ENCODE assay signal across 1 cellular context in the genomic region with DNA sequence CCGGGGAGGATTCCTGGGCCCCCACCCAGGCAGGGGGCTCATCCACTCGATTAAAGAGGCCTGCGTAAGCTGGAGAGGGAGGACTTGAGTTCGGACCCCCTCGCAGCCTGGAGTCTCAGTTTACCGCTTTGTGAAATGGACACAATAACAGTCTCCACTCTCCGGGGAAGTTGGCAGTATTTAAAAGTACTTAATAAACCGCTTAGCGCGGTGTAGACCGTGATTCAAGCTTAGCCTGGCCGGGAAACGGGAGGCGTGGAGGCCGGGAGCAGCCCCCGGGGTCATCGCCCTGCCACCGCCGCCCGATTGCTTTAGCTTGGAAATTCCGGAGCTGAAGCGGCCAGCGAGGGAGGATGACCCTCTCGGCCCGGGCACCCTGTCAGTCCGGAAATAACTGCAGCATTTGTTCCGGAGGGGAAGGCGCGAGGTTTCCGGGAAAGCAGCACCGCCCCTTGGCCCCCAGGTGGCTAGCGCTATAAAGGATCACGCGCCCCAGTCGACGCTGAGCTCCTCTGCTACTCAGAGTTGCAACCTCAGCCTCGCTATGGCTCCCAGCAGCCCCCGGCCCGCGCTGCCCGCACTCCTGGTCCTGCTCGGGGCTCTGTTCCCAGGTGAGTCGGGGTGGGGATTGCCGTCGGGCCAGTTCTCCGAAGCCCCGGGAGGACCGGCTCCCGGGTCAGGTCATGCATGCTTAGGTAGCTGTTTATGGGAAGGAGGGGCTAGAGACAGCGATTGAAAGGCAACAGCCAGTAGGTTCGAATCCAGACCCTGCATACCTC.
TF ChIP-seq lines count a peak whose summit lies in the region.

A gene with protein sequence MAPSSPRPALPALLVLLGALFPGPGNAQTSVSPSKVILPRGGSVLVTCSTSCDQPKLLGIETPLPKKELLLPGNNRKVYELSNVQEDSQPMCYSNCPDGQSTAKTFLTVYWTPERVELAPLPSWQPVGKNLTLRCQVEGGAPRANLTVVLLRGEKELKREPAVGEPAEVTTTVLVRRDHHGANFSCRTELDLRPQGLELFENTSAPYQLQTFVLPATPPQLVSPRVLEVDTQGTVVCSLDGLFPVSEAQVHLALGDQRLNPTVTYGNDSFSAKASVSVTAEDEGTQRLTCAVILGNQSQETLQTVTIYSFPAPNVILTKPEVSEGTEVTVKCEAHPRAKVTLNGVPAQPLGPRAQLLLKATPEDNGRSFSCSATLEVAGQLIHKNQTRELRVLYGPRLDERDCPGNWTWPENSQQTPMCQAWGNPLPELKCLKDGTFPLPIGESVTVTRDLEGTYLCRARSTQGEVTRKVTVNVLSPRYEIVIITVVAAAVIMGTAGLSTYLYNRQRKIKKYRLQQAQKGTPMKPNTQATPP (plus strand): TSS at position 505 of the 779 bp plus-strand sequence. CDS start 40 bp downstream, at position 545.

TF ChIP-seq in HepG2, 621 proteins besides CTCF, POLR2A, EP300 and RAD21 (continued from another document and continues in another):
- peak; percentile 78 for TF ChIP-seq MLX (CRISPR knock-in tag; IDR thresholded peaks at IDR 0.05)
- TF ChIP-seq, protein P1, sequence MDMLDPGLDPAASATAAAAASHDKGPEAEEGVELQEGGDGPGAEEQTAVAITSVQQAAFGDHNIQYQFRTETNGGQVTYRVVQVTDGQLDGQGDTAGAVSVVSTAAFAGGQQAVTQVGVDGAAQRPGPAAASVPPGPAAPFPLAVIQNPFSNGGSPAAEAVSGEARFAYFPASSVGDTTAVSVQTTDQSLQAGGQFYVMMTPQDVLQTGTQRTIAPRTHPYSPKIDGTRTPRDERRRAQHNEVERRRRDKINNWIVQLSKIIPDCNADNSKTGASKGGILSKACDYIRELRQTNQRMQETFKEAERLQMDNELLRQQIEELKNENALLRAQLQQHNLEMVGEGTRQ (IDR thresholded peaks at IDR 0.05; ENCODE audit: low read depth, low read length) = no peak
- TF ChIP-seq, protein P1 (CRISPR knock-in tag; IDR thresholded peaks at IDR 0.05; ENCODE audit: borderline replicate concordance) = peak; percentile 77; the same call in 1 of the 2 replicates
- no peak for TF ChIP-seq ZNF468 (CRISPR knock-in tag; IDR thresholded peaks at IDR 0.05)
- TF ChIP-seq ZNF264 (CRISPR knock-in tag; IDR thresholded peaks at IDR 0.05) = no peak
- TF ChIP-seq MEF2D (CRISPR knock-in tag; IDR thresholded peaks at IDR 0.05) = peak; percentile 38; the same call in 1 of the 2 replicates
- TF ChIP-seq ZNF83 (CRISPR knock-in tag; IDR thresholded peaks at IDR 0.05; ENCODE audit: borderline replicate concordance) = no peak
- TF ChIP-seq ZNF674 (CRISPR knock-in tag; IDR thresholded peaks at IDR 0.05; ENCODE audit: low read depth) = no peak
- no peak for TF ChIP-seq ZNF740 (CRISPR knock-in tag; IDR thresholded peaks at IDR 0.05)
- TF ChIP-seq ZFP36 (IDR thresholded peaks at IDR 0.05; ENCODE audit: borderline replicate concordance, low read depth, low read length, partially characterized antibody) = no peak
- TF ChIP-seq ZC3H13 (CRISPR knock-in tag; IDR thresholded peaks at IDR 0.05) = no peak
- no peak for TF ChIP-seq ZNF34 (CRISPR knock-in tag; IDR thresholded peaks at IDR 0.05; ENCODE audit: borderline replicate concordance)
- TF ChIP-seq, protein P2, sequence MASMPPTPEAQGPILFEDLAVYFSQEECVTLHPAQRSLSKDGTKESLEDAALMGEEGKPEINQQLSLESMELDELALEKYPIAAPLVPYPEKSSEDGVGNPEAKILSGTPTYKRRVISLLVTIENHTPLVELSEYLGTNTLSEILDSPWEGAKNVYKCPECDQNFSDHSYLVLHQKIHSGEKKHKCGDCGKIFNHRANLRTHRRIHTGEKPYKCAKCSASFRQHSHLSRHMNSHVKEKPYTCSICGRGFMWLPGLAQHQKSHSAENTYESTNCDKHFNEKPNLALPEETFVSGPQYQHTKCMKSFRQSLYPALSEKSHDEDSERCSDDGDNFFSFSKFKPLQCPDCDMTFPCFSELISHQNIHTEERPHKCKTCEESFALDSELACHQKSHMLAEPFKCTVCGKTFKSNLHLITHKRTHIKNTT (CRISPR knock-in tag; IDR thresholded peaks at IDR 0.05) = no peak
- TF ChIP-seq ZEB1 (IDR thresholded peaks at IDR 0.05; ENCODE audit: insufficient replicate concordance, low read depth) = no peak
- peak; percentile 83 for TF ChIP-seq MED13 (CRISPR knock-in tag; IDR thresholded peaks at IDR 0.05)
- TF ChIP-seq KDM1A (CRISPR knock-in tag; IDR thresholded peaks at IDR 0.05) = peak; percentile 90; the same call in 1 of the 2 replicates
- TF ChIP-seq CHD2 (IDR thresholded peaks at IDR 0.05; ENCODE audit: low read depth, low read length) = no peak
- TF ChIP-seq IRF9 (CRISPR knock-in tag; IDR thresholded peaks at IDR 0.05; ENCODE audit: borderline replicate concordance) = peak; percentile 87; the same call in 1 of the 2 replicates
- no peak for TF ChIP-seq FUBP1 (CRISPR knock-in tag; IDR thresholded peaks at IDR 0.05; ENCODE audit: borderline replicate concordance)
- peak; percentile 100 for TF ChIP-seq MXI1 (IDR thresholded peaks at IDR 0.05; ENCODE audit: borderline replicate concordance, low read depth, low read length)
- TF ChIP-seq NCOA2 (CRISPR knock-in tag; IDR thresholded peaks at IDR 0.05) = peak; percentile 93
- TF ChIP-seq KDM2A (CRISPR knock-in tag; IDR thresholded peaks at IDR 0.05; ENCODE audit: borderline replicate concordance, low read depth) = peak; percentile 87
- TF ChIP-seq ZNF879 (CRISPR knock-in tag; IDR thresholded peaks at IDR 0.05) = no peak; the same call in 1 of the 2 replicates
- TF ChIP-seq, protein P3, sequence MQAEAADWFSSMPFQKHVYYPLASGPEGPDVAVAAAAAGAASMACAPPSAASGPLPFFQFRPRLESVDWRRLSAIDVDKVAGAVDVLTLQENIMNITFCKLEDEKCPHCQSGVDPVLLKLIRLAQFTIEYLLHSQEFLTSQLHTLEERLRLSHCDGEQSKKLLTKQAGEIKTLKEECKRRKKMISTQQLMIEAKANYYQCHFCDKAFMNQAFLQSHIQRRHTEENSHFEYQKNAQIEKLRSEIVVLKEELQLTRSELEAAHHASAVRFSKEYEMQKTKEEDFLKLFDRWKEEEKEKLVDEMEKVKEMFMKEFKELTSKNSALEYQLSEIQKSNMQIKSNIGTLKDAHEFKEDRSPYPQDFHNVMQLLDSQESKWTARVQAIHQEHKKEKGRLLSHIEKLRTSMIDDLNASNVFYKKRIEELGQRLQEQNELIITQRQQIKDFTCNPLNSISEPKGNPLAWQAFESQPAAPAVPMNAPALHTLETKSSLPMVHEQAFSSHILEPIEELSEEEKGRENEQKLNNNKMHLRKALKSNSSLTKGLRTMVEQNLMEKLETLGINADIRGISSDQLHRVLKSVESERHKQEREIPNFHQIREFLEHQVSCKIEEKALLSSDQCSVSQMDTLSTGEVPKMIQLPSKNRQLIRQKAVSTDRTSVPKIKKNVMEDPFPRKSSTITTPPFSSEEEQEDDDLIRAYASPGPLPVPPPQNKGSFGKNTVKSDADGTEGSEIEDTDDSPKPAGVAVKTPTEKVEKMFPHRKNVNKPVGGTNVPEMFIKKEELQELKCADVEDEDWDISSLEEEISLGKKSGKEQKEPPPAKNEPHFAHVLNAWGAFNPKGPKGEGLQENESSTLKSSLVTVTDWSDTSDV (CRISPR knock-in tag; IDR thresholded peaks at IDR 0.05) = peak; percentile 85
- peak; percentile 93 for TF ChIP-seq ZNF564 (CRISPR knock-in tag; IDR thresholded peaks at IDR 0.05)
- TF ChIP-seq ZNF550 (CRISPR knock-in tag; IDR thresholded peaks at IDR 0.05; ENCODE audit: borderline replicate concordance) = no peak
- TF ChIP-seq ZBTB43 (CRISPR knock-in tag; conservative IDR thresholded peaks at IDR 0.05) = peak; percentile 82
- peak; percentile 52; the same call in 1 of the 2 replicates for TF ChIP-seq KLF11 (CRISPR knock-in tag; IDR thresholded peaks at IDR 0.05)
- TF ChIP-seq TAF15 (IDR thresholded peaks at IDR 0.05; ENCODE audit: low read depth, low read length, poor library complexity, severe bottlenecking) = no peak
- TF ChIP-seq, protein P4, sequence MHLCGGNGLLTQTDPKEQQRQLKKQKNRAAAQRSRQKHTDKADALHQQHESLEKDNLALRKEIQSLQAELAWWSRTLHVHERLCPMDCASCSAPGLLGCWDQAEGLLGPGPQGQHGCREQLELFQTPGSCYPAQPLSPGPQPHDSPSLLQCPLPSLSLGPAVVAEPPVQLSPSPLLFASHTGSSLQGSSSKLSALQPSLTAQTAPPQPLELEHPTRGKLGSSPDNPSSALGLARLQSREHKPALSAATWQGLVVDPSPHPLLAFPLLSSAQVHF (CRISPR knock-in tag; IDR thresholded peaks at IDR 0.05) = 0 out of 2 replicates have a peak, but pooled peaks have one; percentile 4
- no peak for TF ChIP-seq SRSF4 (IDR thresholded peaks at IDR 0.05; ENCODE audit: low read depth, low read length, poor library complexity, severe bottlenecking)
- 0 out of 2 replicates have a peak, but pooled peaks have one; percentile 60 for TF ChIP-seq ZNF33A (CRISPR knock-in tag; IDR thresholded peaks at IDR 0.05; ENCODE audit: borderline replicate concordance)
- TF ChIP-seq, protein P5, sequence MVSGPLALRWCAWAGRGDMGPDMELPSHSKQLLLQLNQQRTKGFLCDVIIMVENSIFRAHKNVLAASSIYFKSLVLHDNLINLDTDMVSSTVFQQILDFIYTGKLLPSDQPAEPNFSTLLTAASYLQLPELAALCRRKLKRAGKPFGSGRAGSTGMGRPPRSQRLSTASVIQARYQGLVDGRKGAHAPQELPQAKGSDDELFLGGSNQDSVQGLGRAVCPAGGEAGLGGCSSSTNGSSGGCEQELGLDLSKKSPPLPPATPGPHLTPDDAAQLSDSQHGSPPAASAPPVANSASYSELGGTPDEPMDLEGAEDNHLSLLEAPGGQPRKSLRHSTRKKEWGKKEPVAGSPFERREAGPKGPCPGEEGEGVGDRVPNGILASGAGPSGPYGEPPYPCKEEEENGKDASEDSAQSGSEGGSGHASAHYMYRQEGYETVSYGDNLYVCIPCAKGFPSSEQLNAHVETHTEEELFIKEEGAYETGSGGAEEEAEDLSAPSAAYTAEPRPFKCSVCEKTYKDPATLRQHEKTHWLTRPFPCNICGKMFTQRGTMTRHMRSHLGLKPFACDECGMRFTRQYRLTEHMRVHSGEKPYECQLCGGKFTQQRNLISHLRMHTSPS (CRISPR knock-in tag; IDR thresholded peaks at IDR 0.05; ENCODE audit: low read depth) = peak; percentile 69; the same call in 1 of the 2 replicates
- no peak for TF ChIP-seq PBX2 (CRISPR knock-in tag; IDR thresholded peaks at IDR 0.05)
- TF ChIP-seq ZBTB20 (CRISPR knock-in tag; IDR thresholded peaks at IDR 0.05; ENCODE audit: borderline replicate concordance, low read depth) = 0 out of 2 replicates have a peak, but pooled peaks have one; percentile 48
